Comparison of ENCODE assay signal across 8 cellular contexts in the genomic region with DNA sequence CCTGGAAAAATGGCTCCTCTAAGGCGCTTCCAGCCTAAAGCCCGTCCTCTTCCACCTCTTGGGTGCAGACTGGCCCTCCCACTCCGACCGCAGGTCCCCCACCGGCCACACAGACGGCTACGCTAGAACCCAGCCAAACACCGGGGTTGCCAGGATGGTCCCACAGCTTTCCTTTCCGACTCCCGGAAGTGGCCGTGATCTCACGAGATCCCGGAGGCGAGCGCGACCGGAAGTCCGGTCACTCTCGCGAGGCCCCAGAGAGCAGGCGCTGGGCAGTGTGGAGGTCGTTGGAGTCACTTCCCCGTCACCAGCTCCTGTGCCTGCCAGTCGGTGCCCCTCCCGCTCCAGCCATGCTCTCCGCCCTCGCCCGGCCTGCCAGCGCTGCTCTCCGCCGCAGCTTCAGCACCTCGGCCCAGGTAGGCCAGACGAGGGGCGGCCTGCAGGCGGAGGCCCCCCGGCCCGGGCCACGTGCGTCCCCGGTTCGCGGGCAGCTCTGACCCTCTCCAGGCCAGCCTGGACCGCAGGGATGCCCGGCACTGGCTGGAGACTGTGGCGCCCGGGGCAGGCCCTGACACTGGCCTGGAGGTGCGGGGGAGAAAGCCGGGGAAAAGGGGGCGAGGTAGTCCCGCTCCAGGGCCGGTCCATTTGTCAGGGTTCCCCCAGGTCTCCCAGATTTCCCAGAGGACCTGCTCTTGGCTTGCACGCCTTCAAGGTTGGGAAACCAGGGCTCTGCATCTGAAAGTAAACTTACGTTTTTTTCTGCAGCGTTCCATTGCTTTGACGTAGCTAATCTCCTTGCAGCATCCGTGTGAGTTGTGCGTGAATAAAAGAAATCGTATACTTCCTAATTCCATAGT.
A peak's percentile ranks its signal among the peaks of the same experiment; 100 is the strongest.
DNase-seq lines count a peak whose midpoint lies in the region; ATAC-seq lines count a peak whose summit lies in the region.

Gene MDH2, plus strand, starts transcription at position 296 of the 857 bp plus-strand sequence. Its CDS starts 55 bp downstream, at position 351.
A gene with protein sequence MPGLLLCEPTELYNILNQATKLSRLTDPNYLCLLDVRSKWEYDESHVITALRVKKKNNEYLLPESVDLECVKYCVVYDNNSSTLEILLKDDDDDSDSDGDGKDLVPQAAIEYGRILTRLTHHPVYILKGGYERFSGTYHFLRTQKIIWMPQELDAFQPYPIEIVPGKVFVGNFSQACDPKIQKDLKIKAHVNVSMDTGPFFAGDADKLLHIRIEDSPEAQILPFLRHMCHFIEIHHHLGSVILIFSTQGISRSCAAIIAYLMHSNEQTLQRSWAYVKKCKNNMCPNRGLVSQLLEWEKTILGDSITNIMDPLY (minus strand): TSS at position 190 of the 857 bp plus-strand sequence. CDS start 17,477 bp downstream, outside the sequence.

- ATAC-seq in GM19035 (IDR thresholded peaks at IDR 0.05; ENCODE audit: unreplicated experiment) (peak; percentile 93), HG03342 (IDR thresholded peaks at IDR 0.05; ENCODE audit: unreplicated experiment) (peak; percentile 96)
- peak; percentile 95 to 96 for ATAC-seq in activated CD4-positive, CD25-positive, alpha-beta regulatory T cell treated with anti-CD3 and anti-CD28 coated beads, Interleukin-2, amount 50 U/mL, for 24 hours
- peak; percentile 85 for ATAC-seq in central memory CD8-positive, alpha-beta T cell (replicated peaks; ENCODE audit: extremely low read depth, poor library complexity, severe bottlenecking)

- DNase-seq in AG20443 (ENCODE audit: low spot score) (peak; percentile 98), NCI-H345 treated with DMSO at 0.1 percent for 48 hours (lab: John Stamatoyannopoulos, UW; ENCODE audit: unreplicated experiment) (peak; percentile 68), iris pigment epithelial cell (ENCODE audit: low read depth) (peak; percentile 96)
- peak; percentile 73 to 80 for DNase-seq in central memory CD8-positive, alpha-beta T cell (ENCODE audit: low spot score in 2 of 2)
- peak; percentile 86 for DNase-seq in stimulated activated CD4-positive, alpha-beta T cell treated with anti-CD3 and anti-CD28 coated beads, Interleukin-12 subunit alpha, Interleukin-12 subunit beta, amount 100 ng/mL, for 24 hours (ENCODE audit: low read depth in 2 of 2)

- H3K4me3 Mint-ChIP-seq in central memory CD8-positive, alpha-beta T cell = peak within 1 kb of the TSS; percentile 98

- H3K9me3 Mint-ChIP-seq in central memory CD8-positive, alpha-beta T cell = peaks cover 5% of the 10 kb centered on the region

- H3K36me3 Mint-ChIP-seq in central memory CD8-positive, alpha-beta T cell (ENCODE audit: insufficient read depth) = peaks cover 16% of the 10 kb centered on the region

- H3K27me3 Mint-ChIP-seq in central memory CD8-positive, alpha-beta T cell = no peaks in the 10 kb centered on the region

- H3K4me1 Mint-ChIP-seq in central memory CD8-positive, alpha-beta T cell = peaks cover 48% of the 10 kb centered on the region

- peak within 1 kb of the TSS; percentile 96 for H3K27ac Mint-ChIP-seq in central memory CD8-positive, alpha-beta T cell (ENCODE audit: low read depth)

Comparison
In these comparisons a context has a peak if more than half of its experiments do, and no peak if none do; other contexts are left out.
1. Peak in every context shown above with its lines: DNase-seq and ATAC-seq.